Comparison of ENCODE assay signal across 1 cellular context in genomic region chr10:125017547-125018298, GRCh38.
TF ChIP-seq lines count a peak whose summit lies in the region.

No MANE protein-coding gene starts in this region.

TF ChIP-seq in HepG2, 621 proteins besides CTCF, POLR2A, EP300 and RAD21 (continued from another document):
- TF ChIP-seq ZUFSP (CRISPR knock-in tag; IDR thresholded peaks at IDR 0.05; ENCODE audit: borderline replicate concordance), result no peak
- TF ChIP-seq ZNF569 (CRISPR knock-in tag; IDR thresholded peaks at IDR 0.05; ENCODE audit: borderline replicate concordance), result no peak
- TF ChIP-seq THAP7 (CRISPR knock-in tag; IDR thresholded peaks at IDR 0.05), result no peak
- no peak for TF ChIP-seq ZNF350 (CRISPR knock-in tag; IDR thresholded peaks at IDR 0.05; ENCODE audit: borderline replicate concordance, low read depth)
- no peak for TF ChIP-seq ZNF383 (CRISPR knock-in tag; IDR thresholded peaks at IDR 0.05; ENCODE audit: borderline replicate concordance)
- TF ChIP-seq WIZ (CRISPR knock-in tag; IDR thresholded peaks at IDR 0.05), result no peak
- TF ChIP-seq ZNF274 (CRISPR knock-in tag; IDR thresholded peaks at IDR 0.05), result no peak
- no peak for TF ChIP-seq ZNF788 (CRISPR knock-in tag; IDR thresholded peaks at IDR 0.05; ENCODE audit: borderline replicate concordance)
- TF ChIP-seq FOSL1 (CRISPR knock-in tag; IDR thresholded peaks at IDR 0.05; ENCODE audit: borderline replicate concordance), result no peak
- TF ChIP-seq SRSF4 (IDR thresholded peaks at IDR 0.05; ENCODE audit: low read depth, low read length, poor library complexity, severe bottlenecking), result no peak
- TF ChIP-seq NBN (conservative IDR thresholded peaks at IDR 0.05), result no peak
- TF ChIP-seq SRY (CRISPR knock-in tag; IDR thresholded peaks at IDR 0.05), result no peak
TF ChIP-seq in HepG2: peak in this region for 0.
